1 cellular context compared by ENCODE assay signal in the genomic region with DNA sequence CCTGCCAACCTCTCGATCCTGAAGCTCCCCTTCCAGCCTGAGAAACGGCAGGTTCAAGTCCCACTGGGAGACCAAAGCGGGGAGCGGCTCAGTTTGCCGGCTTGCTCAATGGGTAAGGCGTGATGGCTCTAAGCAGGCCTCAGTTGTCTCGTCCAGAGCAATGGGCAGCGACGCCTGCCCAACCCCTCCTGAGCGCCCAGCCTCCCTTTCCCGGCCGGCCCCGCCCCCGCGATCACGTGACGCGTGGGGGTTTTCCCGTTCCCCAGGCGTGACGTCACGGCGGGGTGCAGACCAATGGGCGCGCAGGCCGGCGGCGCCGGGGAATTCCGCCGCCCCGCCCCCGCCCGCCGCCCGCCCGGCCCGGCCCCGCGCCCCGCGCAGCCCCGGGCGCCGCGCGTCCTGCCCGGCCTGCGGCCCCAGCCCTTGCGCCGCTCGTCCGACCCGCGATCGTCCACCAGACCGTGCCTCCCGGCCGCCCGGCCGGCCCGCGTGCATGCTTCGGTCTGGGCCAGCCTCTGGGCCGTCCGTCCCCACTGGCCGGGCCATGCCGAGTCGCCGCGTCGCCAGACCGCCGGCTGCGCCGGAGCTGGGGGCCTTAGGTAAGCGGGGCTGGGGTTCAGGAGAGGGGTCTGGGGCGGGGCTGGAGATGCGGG.
TF ChIP-seq lines count a peak whose summit lies in the region.

Gene RELB, plus strand, starts transcription at position 378 of the 653 bp plus-strand sequence. Its CDS starts 116 bp downstream, at position 494.

TF ChIP-seq in HEK293, 187 proteins besides CTCF, POLR2A, EP300 and RAD21 (continued from another document):
- TF ChIP-seq, protein P1, sequence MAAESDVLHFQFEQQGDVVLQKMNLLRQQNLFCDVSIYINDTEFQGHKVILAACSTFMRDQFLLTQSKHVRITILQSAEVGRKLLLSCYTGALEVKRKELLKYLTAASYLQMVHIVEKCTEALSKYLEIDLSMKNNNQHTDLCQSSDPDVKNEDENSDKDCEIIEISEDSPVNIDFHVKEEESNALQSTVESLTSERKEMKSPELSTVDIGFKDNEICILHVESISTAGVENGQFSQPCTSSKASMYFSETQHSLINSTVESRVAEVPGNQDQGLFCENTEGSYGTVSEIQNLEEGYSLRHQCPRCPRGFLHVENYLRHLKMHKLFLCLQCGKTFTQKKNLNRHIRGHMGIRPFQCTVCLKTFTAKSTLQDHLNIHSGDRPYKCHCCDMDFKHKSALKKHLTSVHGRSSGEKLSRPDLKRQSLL (tag by site-specific recombination; IDR thresholded peaks at IDR 0.05) = no peak
- TF ChIP-seq, protein P2, sequence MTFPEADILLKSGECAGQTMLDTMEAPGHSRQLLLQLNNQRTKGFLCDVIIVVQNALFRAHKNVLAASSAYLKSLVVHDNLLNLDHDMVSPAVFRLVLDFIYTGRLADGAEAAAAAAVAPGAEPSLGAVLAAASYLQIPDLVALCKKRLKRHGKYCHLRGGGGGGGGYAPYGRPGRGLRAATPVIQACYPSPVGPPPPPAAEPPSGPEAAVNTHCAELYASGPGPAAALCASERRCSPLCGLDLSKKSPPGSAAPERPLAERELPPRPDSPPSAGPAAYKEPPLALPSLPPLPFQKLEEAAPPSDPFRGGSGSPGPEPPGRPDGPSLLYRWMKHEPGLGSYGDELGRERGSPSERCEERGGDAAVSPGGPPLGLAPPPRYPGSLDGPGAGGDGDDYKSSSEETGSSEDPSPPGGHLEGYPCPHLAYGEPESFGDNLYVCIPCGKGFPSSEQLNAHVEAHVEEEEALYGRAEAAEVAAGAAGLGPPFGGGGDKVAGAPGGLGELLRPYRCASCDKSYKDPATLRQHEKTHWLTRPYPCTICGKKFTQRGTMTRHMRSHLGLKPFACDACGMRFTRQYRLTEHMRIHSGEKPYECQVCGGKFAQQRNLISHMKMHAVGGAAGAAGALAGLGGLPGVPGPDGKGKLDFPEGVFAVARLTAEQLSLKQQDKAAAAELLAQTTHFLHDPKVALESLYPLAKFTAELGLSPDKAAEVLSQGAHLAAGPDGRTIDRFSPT (tag by site-specific recombination; IDR thresholded peaks at IDR 0.05) = peak; percentile 20; the same call in 1 of the 2 replicates
- TF ChIP-seq ZBTB21 (tag by site-specific recombination; IDR thresholded peaks at IDR 0.05) (peak; percentile 77), ZNF473 (tag by site-specific recombination; IDR thresholded peaks at IDR 0.05) (no peak), ZBTB26 (tag by site-specific recombination; optimal IDR thresholded peaks at IDR 0.05) (peak; percentile 36), EGR2 (tag by site-specific recombination; IDR thresholded peaks at IDR 0.05; ENCODE audit: low read depth) (peak; percentile 49), BCL11A (tag by site-specific recombination; IDR thresholded peaks at IDR 0.05; ENCODE audit: low read depth) (no peak), ZNF548 (tag by site-specific recombination; IDR thresholded peaks at IDR 0.05) (peak; percentile 61)
TF ChIP-seq in HEK293: peak in this region for 34.
